Comparison of ENCODE assay signal across 1 cellular context in the genomic region with DNA sequence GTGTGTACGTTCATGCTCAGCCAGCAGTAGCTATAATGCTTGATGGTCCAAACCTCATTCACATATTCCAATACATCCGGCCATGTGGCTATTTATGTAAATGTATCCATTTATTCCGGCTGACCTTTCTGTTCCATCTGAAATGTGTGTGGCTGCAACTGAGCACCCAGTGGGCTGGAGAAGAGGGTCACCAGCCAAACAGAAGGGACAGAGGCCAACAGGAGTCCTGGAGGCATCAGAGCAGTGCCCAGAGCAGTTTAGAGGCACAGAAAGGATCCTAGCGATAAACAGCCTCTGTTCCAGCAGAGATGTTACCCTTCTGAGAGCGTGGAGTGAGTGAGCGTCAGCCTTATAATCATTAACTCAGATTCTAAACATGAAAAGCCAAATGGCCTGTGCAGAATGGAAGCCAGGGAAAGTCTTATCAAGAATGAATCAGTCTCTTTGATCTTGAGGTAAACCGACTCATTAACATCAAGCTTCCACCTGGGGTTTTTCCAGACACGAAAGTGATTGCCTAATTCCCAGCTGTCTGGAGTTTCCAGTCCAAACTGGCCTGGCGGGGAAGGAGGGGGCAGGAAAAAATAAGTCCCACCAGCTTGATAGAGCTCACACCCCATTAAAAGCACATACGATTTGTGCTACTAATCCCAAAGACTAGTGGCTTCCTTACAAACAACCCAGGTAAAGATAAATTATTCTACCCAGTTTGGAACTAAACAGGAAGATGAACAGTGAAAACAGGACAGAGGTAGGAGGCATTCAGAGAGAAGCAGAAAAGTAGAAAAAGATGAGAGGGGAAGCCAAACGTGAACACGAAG.
A peak's percentile ranks its signal among the peaks of the same experiment; 100 is the strongest.
TF ChIP-seq lines count a peak whose summit lies in the region.

No MANE protein-coding gene starts in this region.

TF ChIP-seq in HepG2, 621 proteins besides CTCF, POLR2A, EP300 and RAD21 (continued from another document and continues in another):
- TF ChIP-seq, protein P1, sequence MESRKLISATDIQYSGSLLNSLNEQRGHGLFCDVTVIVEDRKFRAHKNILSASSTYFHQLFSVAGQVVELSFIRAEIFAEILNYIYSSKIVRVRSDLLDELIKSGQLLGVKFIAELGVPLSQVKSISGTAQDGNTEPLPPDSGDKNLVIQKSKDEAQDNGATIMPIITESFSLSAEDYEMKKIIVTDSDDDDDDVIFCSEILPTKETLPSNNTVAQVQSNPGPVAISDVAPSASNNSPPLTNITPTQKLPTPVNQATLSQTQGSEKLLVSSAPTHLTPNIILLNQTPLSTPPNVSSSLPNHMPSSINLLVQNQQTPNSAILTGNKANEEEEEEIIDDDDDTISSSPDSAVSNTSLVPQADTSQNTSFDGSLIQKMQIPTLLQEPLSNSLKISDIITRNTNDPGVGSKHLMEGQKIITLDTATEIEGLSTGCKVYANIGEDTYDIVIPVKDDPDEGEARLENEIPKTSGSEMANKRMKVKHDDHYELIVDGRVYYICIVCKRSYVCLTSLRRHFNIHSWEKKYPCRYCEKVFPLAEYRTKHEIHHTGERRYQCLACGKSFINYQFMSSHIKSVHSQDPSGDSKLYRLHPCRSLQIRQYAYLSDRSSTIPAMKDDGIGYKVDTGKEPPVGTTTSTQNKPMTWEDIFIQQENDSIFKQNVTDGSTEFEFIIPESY (CRISPR knock-in tag; IDR thresholded peaks at IDR 0.05): no peak
- TF ChIP-seq SIX1 (CRISPR knock-in tag; IDR thresholded peaks at IDR 0.05; ENCODE audit: borderline replicate concordance): no peak; the same call in 1 of the 2 replicates
- TF ChIP-seq ZFYVE20 (CRISPR knock-in tag; IDR thresholded peaks at IDR 0.05; ENCODE audit: borderline replicate concordance, low read depth): no peak
- TF ChIP-seq RFX1 (IDR thresholded peaks at IDR 0.05): no peak
- TF ChIP-seq, protein P2, sequence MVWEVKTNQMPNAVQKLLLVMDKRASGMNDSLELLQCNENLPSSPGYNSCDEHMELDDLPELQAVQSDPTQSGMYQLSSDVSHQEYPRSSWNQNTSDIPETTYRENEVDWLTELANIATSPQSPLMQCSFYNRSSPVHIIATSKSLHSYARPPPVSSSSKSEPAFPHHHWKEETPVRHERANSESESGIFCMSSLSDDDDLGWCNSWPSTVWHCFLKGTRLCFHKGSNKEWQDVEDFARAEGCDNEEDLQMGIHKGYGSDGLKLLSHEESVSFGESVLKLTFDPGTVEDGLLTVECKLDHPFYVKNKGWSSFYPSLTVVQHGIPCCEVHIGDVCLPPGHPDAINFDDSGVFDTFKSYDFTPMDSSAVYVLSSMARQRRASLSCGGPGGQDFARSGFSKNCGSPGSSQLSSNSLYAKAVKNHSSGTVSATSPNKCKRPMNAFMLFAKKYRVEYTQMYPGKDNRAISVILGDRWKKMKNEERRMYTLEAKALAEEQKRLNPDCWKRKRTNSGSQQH (CRISPR knock-in tag; IDR thresholded peaks at IDR 0.05; ENCODE audit: low read depth): no peak
- TF ChIP-seq ZNF510 (CRISPR knock-in tag; IDR thresholded peaks at IDR 0.05; ENCODE audit: low read depth): no peak
- peak; percentile 38; the same call in 1 of the 2 replicates for TF ChIP-seq ZNF264 (CRISPR knock-in tag; IDR thresholded peaks at IDR 0.05)
- TF ChIP-seq TBX2 (CRISPR knock-in tag; IDR thresholded peaks at IDR 0.05; ENCODE audit: borderline replicate concordance): peak; percentile 96
- peak; percentile 80 for TF ChIP-seq CREM (IDR thresholded peaks at IDR 0.05)
- no peak for TF ChIP-seq CREM (CRISPR knock-in tag; IDR thresholded peaks at IDR 0.05)
- no peak for TF ChIP-seq ZFP91 (CRISPR knock-in tag; IDR thresholded peaks at IDR 0.05; ENCODE audit: borderline replicate concordance)
- no peak for TF ChIP-seq NR2F1 (CRISPR knock-in tag; IDR thresholded peaks at IDR 0.05)
- TF ChIP-seq SNRNP70 (IDR thresholded peaks at IDR 0.05; ENCODE audit: low read depth, low read length): no peak
- no peak for TF ChIP-seq ADNP (CRISPR knock-in tag; IDR thresholded peaks at IDR 0.05)
- TF ChIP-seq ZFP62 (CRISPR knock-in tag; IDR thresholded peaks at IDR 0.05): no peak
- TF ChIP-seq, protein P3, sequence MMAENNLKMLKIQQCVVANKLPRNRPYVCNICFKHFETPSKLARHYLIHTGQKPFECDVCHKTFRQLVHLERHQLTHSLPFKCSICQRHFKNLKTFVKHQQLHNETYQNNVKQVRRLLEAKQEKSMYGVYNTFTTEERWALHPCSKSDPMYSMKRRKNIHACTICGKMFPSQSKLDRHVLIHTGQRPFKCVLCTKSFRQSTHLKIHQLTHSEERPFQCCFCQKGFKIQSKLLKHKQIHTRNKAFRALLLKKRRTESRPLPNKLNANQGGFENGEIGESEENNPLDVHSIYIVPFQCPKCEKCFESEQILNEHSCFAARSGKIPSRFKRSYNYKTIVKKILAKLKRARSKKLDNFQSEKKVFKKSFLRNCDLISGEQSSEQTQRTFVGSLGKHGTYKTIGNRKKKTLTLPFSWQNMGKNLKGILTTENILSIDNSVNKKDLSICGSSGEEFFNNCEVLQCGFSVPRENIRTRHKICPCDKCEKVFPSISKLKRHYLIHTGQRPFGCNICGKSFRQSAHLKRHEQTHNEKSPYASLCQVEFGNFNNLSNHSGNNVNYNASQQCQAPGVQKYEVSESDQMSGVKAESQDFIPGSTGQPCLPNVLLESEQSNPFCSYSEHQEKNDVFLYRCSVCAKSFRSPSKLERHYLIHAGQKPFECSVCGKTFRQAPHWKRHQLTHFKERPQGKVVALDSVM (CRISPR knock-in tag; IDR thresholded peaks at IDR 0.05): peak; percentile 77
- no peak for TF ChIP-seq NFE2L1 (CRISPR knock-in tag; IDR thresholded peaks at IDR 0.05; ENCODE audit: borderline replicate concordance)
- peak; percentile 81 for TF ChIP-seq ZNF18 (CRISPR knock-in tag; IDR thresholded peaks at IDR 0.05; ENCODE audit: insufficient replicate concordance)
- TF ChIP-seq, protein P4, sequence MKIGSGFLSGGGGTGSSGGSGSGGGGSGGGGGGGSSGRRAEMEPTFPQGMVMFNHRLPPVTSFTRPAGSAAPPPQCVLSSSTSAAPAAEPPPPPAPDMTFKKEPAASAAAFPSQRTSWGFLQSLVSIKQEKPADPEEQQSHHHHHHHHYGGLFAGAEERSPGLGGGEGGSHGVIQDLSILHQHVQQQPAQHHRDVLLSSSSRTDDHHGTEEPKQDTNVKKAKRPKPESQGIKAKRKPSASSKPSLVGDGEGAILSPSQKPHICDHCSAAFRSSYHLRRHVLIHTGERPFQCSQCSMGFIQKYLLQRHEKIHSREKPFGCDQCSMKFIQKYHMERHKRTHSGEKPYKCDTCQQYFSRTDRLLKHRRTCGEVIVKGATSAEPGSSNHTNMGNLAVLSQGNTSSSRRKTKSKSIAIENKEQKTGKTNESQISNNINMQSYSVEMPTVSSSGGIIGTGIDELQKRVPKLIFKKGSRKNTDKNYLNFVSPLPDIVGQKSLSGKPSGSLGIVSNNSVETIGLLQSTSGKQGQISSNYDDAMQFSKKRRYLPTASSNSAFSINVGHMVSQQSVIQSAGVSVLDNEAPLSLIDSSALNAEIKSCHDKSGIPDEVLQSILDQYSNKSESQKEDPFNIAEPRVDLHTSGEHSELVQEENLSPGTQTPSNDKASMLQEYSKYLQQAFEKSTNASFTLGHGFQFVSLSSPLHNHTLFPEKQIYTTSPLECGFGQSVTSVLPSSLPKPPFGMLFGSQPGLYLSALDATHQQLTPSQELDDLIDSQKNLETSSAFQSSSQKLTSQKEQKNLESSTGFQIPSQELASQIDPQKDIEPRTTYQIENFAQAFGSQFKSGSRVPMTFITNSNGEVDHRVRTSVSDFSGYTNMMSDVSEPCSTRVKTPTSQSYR (CRISPR knock-in tag; IDR thresholded peaks at IDR 0.05; ENCODE audit: borderline replicate concordance): no peak
- TF ChIP-seq DR1 (CRISPR knock-in tag; IDR thresholded peaks at IDR 0.05): no peak
- peak; percentile 79 for TF ChIP-seq FOXA3 (CRISPR knock-in tag; IDR thresholded peaks at IDR 0.05)
- TF ChIP-seq RBAK (CRISPR knock-in tag; IDR thresholded peaks at IDR 0.05): no peak
- TF ChIP-seq SNAPC4 (CRISPR knock-in tag; IDR thresholded peaks at IDR 0.05): no peak
- TF ChIP-seq, protein P5, sequence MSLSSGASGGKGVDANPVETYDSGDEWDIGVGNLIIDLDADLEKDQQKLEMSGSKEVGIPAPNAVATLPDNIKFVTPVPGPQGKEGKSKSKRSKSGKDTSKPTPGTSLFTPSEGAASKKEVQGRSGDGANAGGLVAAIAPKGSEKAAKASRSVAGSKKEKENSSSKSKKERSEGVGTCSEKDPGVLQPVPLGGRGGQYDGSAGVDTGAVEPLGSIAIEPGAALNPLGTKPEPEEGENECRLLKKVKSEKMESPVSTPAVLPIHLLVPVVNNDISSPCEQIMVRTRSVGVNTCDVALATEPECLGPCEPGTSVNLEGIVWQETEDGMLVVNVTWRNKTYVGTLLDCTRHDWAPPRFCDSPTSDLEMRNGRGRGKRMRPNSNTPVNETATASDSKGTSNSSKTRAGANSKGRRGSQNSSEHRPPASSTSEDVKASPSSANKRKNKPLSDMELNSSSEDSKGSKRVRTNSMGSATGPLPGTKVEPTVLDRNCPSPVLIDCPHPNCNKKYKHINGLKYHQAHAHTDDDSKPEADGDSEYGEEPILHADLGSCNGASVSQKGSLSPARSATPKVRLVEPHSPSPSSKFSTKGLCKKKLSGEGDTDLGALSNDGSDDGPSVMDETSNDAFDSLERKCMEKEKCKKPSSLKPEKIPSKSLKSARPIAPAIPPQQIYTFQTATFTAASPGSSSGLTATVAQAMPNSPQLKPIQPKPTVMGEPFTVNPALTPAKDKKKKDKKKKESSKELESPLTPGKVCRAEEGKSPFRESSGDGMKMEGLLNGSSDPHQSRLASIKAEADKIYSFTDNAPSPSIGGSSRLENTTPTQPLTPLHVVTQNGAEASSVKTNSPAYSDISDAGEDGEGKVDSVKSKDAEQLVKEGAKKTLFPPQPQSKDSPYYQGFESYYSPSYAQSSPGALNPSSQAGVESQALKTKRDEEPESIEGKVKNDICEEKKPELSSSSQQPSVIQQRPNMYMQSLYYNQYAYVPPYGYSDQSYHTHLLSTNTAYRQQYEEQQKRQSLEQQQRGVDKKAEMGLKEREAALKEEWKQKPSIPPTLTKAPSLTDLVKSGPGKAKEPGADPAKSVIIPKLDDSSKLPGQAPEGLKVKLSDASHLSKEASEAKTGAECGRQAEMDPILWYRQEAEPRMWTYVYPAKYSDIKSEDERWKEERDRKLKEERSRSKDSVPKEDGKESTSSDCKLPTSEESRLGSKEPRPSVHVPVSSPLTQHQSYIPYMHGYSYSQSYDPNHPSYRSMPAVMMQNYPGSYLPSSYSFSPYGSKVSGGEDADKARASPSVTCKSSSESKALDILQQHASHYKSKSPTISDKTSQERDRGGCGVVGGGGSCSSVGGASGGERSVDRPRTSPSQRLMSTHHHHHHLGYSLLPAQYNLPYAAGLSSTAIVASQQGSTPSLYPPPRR (CRISPR knock-in tag; IDR thresholded peaks at IDR 0.05; ENCODE audit: borderline replicate concordance): peak; percentile 81
- peak; percentile 87 for TF ChIP-seq GATAD2A (CRISPR knock-in tag; IDR thresholded peaks at IDR 0.05)
- TF ChIP-seq CBX5 (CRISPR knock-in tag; IDR thresholded peaks at IDR 0.05; ENCODE audit: borderline replicate concordance): peak; percentile 87; the same call in 1 of the 2 replicates
- TF ChIP-seq ZBTB38 (CRISPR knock-in tag; IDR thresholded peaks at IDR 0.05): no peak
